In genomic region chr9:114451707-114452031, GRCh38 we compare ENCODE assay signal across 1 cellular context.
TF ChIP-seq lines count a peak whose summit lies in the region.

No MANE protein-coding gene starts in this region.

TF ChIP-seq in K562, 482 proteins besides CTCF, POLR2A, EP300 and RAD21:
- TF ChIP-seq POLR3G (IDR thresholded peaks at IDR 0.05; ENCODE audit: extremely low read depth, insufficient read length, insufficient replicate concordance) (no peak), GABPB2 (CRISPR knock-in tag; conservative IDR thresholded peaks at IDR 0.05) (no peak), ETV1 (tag; conservative IDR thresholded peaks at IDR 0.05; ENCODE audit: low read depth) (no peak), ETS1 (conservative IDR thresholded peaks at IDR 0.05; ENCODE audit: control insufficient read depth, low read depth, low read length) (no peak), BCOR (IDR thresholded peaks at IDR 0.05) (peak; percentile 66; the same call in 1 of the 2 replicates), MIER1 (IDR thresholded peaks at IDR 0.05; ENCODE audit: low read depth) (no peak), ZNF512 (tag; IDR thresholded peaks at IDR 0.05) (no peak), ZFP36 (IDR thresholded peaks at IDR 0.05; ENCODE audit: low read depth, low read length, partially characterized antibody) (peak; percentile 59), RBM25 (IDR thresholded peaks at IDR 0.05; ENCODE audit: low read depth, low read length, severe bottlenecking) (peak; percentile 84), TAF15 (IDR thresholded peaks at IDR 0.05; ENCODE audit: low read depth, low read length) (no peak), TEAD2 (tag; IDR thresholded peaks at IDR 0.05) (no peak)
